In genomic region chr7:40965745-40966144, GRCh38 we compare ENCODE assay signal across 17 cellular contexts.
DNase-seq lines count a peak whose midpoint lies in the region; ATAC-seq and TF ChIP-seq lines count a peak whose summit lies in the region.
"Had no signal": no experiment of that assay in that cellular context is flagged by ENCODE, and none has a peak within 500 bp of the region (broad histone marks: within the 10 kb centered on the region; RNA-seq: fewer than 3 reads in every experiment).

No MANE protein-coding gene starts in this region.

- H3K4me2 ChIP-seq in DOHH2 (ENCODE audit: low read length) = peak overlapping the region; percentile 47

- peaks cover 39% of the 10 kb centered on the region; the same call in 1 of the 2 replicates for H3K9me3 ChIP-seq in DOHH2 (ENCODE audit: control insufficient read depth, insufficient read depth, low read length)
- H3K9me3 ChIP-seq: colonic mucosa had no signal

- H3K9me2 ChIP-seq in DOHH2 (replicated peaks; ENCODE audit: control insufficient read depth, low read length) = no peaks in the 10 kb centered on the region

- peaks cover 10% of the 10 kb centered on the region; the same call in 1 of the 2 replicates for H3K36me3 ChIP-seq in DOHH2 (ENCODE audit: control insufficient read depth, low read length)
- H3K36me3 ChIP-seq: colonic mucosa, MG63, stomach had no signal

- ATAC-seq in GM19035 (IDR thresholded peaks at IDR 0.05; ENCODE audit: unreplicated experiment) = peak; percentile 65
- ATAC-seq in HG02642 (IDR thresholded peaks at IDR 0.05; ENCODE audit: poor library complexity, unreplicated experiment) = peak; percentile 73
- peak; percentile 82 for ATAC-seq in HG03280 (IDR thresholded peaks at IDR 0.05; ENCODE audit: unreplicated experiment)

- no peaks in the 10 kb centered on the region for H3K79me2 ChIP-seq in DOHH2 (ENCODE audit: control insufficient read depth, low read length)

- peaks cover 7% of the 10 kb centered on the region; the same call in 1 of the 2 replicates for H3F3A ChIP-seq in DOHH2 (ENCODE audit: control insufficient read depth, insufficient read depth)

- H3K27ac ChIP-seq in DOHH2 (ENCODE audit: low read depth, low read length) = peak overlapping the region; percentile 56
- H3K27ac ChIP-seq in coronary artery = no peak overlapping the region
- H3K27ac ChIP-seq: colonic mucosa, epithelial cell of prostate, stomach had no signal

- H4K20me1 ChIP-seq in DOHH2 (ENCODE audit: control insufficient read depth, insufficient read depth, low read depth, low read length) = no peaks in the 10 kb centered on the region

- TF ChIP-seq CTCF in DOHH2 (IDR thresholded peaks at IDR 0.05; ENCODE audit: low read depth, low read length, poor library complexity, severe bottlenecking) (no peak), coronary artery (IDR thresholded peaks at IDR 0.05) (no peak)

- H3K4me3 ChIP-seq in DOHH2 (ENCODE audit: low read length) (peak overlapping the region; percentile 30), coronary artery (no peak overlapping the region)
- H3K4me3 ChIP-seq: colonic mucosa, MG63, stomach had no signal

- DNase-seq in stimulated activated CD4-positive, alpha-beta T cell treated with anti-CD3 and anti-CD28 coated beads, Interleukin-15, amount 100 ng/mL, for 24 hours = no peak
- DNase-seq in SK-N-DZ (ENCODE audit: low spot score) (no peak), coronary artery (ENCODE audit: low spot score) (no peak), DMS153 (lab: John Stamatoyannopoulos, UW) (no peak)
- DNase-seq: activated CD4-positive, alpha-beta T cell treated with anti-CD3 and anti-CD28 coated beads, Interleukin-2, amount 10 ng/mL, durations not matched to agents 7 days and 5 days; anterior cingulate cortex; CD4-positive, CD25-positive, alpha-beta regulatory T cell; colonic mucosa; MG63; NCI-H2107; Right ventricle myocardium superior; stomach had no signal

- H3K27me3 ChIP-seq in DOHH2 (ENCODE audit: control insufficient read depth, low read length) = no peaks in the 10 kb centered on the region
- H3K27me3 ChIP-seq: colonic mucosa, MG63, stomach had no signal

- peaks cover 48% of the 10 kb centered on the region for H3K4me1 ChIP-seq in DOHH2 (ENCODE audit: control insufficient read depth, low read length)
- H3K4me1 ChIP-seq: colonic mucosa, stomach had no signal
